Comparison of ENCODE assay signal across 6 cellular contexts in the genomic region with DNA sequence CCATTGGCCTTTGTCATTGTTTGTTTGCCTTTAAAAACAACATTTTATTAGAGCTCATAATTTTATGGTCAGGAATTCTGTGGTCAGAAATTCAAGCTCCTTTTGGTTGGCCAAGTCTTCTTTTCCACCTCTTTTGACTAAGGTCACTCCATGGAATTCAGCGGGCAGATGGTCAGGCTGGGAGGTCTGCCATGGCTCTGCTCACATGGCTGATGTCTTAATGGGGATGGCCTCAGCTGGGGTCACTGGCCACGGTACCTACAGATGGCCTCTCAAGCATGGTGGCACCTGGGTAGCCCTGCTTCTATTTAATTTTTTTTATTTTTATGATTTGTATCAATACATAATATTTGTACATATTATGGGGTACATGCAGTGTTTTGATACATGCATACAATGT.
"Had no signal": no experiment of that assay in that cellular context is flagged by ENCODE, and none has a peak within 500 bp of the region (broad histone marks: within the 10 kb centered on the region; RNA-seq: fewer than 3 reads in every experiment).

No MANE protein-coding gene starts in this region.

- ATAC-seq: HepG2, K562 had no signal

- H3K27ac ChIP-seq: HL-60 had no signal

- FAIRE-seq: HepG2, HTR-8/SVneo, K562 had no signal

- H3K4me3 ChIP-seq: K562 had no signal

- DNase-seq: IMR-90, KBM-7 had no signal
